In genomic region chr2:188610827-188611226, GRCh38 we compare ENCODE assay signal across 30 cellular contexts.
DNase-seq lines count a peak whose midpoint lies in the region; ATAC-seq and TF ChIP-seq lines count a peak whose summit lies in the region.
"Had no signal": no experiment of that assay in that cellular context is flagged by ENCODE, and none has a peak within 500 bp of the region (broad histone marks: within the 10 kb centered on the region; RNA-seq: fewer than 3 reads in every experiment).

No MANE protein-coding gene starts in this region.

- ATAC-seq in HG02973 (IDR thresholded peaks at IDR 0.05; ENCODE audit: unreplicated experiment) (no peak), GM19463 (IDR thresholded peaks at IDR 0.05; ENCODE audit: unreplicated experiment) (no peak), GM21515 (IDR thresholded peaks at IDR 0.05; ENCODE audit: unreplicated experiment) (no peak)
- ATAC-seq: A549; effector memory CD8-positive, alpha-beta T cell; heart left ventricle; psoas muscle; SK-N-SH treated with all-trans-retinoic acid at 6 μM for 48 hours; upper lobe of right lung had no signal

- no peak overlapping the region for H3K4me3 ChIP-seq in epithelial cell of esophagus (ENCODE audit: low read length)
- H3K4me3 ChIP-seq: A549, BLaER1, HAP-1, heart left ventricle, left ventricle myocardium inferior, psoas muscle, skin epidermis, upper lobe of right lung had no signal

- no peaks in the 10 kb centered on the region for H3K27me3 Mint-ChIP-seq in nephron (ENCODE audit: low read depth)
- H3K27me3 Mint-ChIP-seq: activated naive CD8-positive, alpha-beta T cell treated with anti-CD3 and anti-CD28 coated beads, Interleukin-2, amount 10 ng/mL, durations not matched to agents 7 days and 5 days; brain; effector memory CD8-positive, alpha-beta T cell; stimulated activated naive CD8-positive, alpha-beta T cell treated with anti-CD3 and anti-CD28 coated beads, Interleukin-15, Interleukin-2, amounts not matched to agents 100 ng/mL and 50 ng/mL, for 24 hours had no signal

- DNase-seq in AML-193 (lab: John Stamatoyannopoulos, UW) (peak; percentile 24 to 30), OCI-M1 (lab: John Stamatoyannopoulos, UW) (peak; percentile 14), epithelial cell of esophagus (ENCODE audit: low read depth) (peak; percentile 13), NCI-H1436 (lab: John Stamatoyannopoulos, UW) (no peak)
- DNase-seq: activated CD4-positive, alpha-beta T cell treated with anti-CD3 and anti-CD28 coated beads, Interleukin-2, amount 50 U/mL, for 1 hour; activated CD8-positive, alpha-beta memory T cell treated with anti-CD3 and anti-CD28 coated beads, Interleukin-2, amount 50 U/mL, for 48 hours; activated naive CD8-positive, alpha-beta T cell treated with anti-CD3 and anti-CD28 coated beads, Interleukin-2, amount 10 ng/mL, durations not matched to agents 7 days and 5 days; Calu3; effector memory CD8-positive, alpha-beta T cell; heart left ventricle; left ventricle myocardium inferior; NCI-H146; NCI-H2171 treated with DMSO at 0.1 percent for 48 hours; NCI-H526 treated with DMSO at 0.1 percent for 48 hours; psoas muscle; stimulated activated CD4-positive, alpha-beta T cell treated with anti-CD3 and anti-CD28 coated beads, Interleukin-2, amount 100 ng/mL, for 48 hours; upper lobe of right lung had no signal

- peak overlapping the region in 2 of 3 experiments; percentile 34 to 48 for H3K27ac Mint-ChIP-seq in nephron
- H3K27ac Mint-ChIP-seq: activated naive CD8-positive, alpha-beta T cell treated with anti-CD3 and anti-CD28 coated beads, Interleukin-2, amount 10 ng/mL, durations not matched to agents 7 days and 5 days; activated T-helper 2 cell treated with anti-CD3 and anti-CD28 coated beads, Interferon-gamma antibody, Interleukin-2, Interleukin-4, amounts not matched to agents 10 μg/mL and 5 μg/mL and 100 μg/mL, durations not matched to agents 14 hours and 24 hours and 36 hours; brain; effector memory CD8-positive, alpha-beta T cell; stimulated activated naive CD8-positive, alpha-beta T cell treated with anti-CD3 and anti-CD28 coated beads, Interleukin-15, Interleukin-2, amounts not matched to agents 100 ng/mL and 50 ng/mL, for 24 hours; T-helper 2 cell treated with Interferon-gamma antibody and Interleukin-4, amounts not matched to agents 5 μg/mL and 100 μg/mL, for 36 hours had no signal

- no peaks in the 10 kb centered on the region for H3K9me3 Mint-ChIP-seq in nephron
- H3K9me3 Mint-ChIP-seq: activated T-helper 2 cell treated with anti-CD3 and anti-CD28 coated beads, Interferon-gamma antibody, Interleukin-2, Interleukin-4, amounts not matched to agents 10 μg/mL and 5 μg/mL and 100 μg/mL, durations not matched to agents 14 hours and 24 hours and 36 hours; brain; T-helper 2 cell treated with Interferon-gamma antibody and Interleukin-4, amounts not matched to agents 5 μg/mL and 100 μg/mL, for 36 hours had no signal

- H3K4me3 Mint-ChIP-seq in nephron: no peak overlapping the region
- H3K4me3 Mint-ChIP-seq: activated naive CD8-positive, alpha-beta T cell treated with anti-CD3 and anti-CD28 coated beads, Interleukin-2, amount 10 ng/mL, durations not matched to agents 7 days and 5 days; brain; effector memory CD8-positive, alpha-beta T cell; stimulated activated naive CD8-positive, alpha-beta T cell treated with anti-CD3 and anti-CD28 coated beads, Interleukin-15, Interleukin-2, amounts not matched to agents 100 ng/mL and 50 ng/mL, for 24 hours; T-helper 2 cell treated with Interferon-gamma antibody and Interleukin-4, amounts not matched to agents 5 μg/mL and 100 μg/mL, for 36 hours had no signal

- H3K4me1 Mint-ChIP-seq in nephron: peaks cover 6% of the 10 kb centered on the region
- H3K4me1 Mint-ChIP-seq: activated naive CD8-positive, alpha-beta T cell treated with anti-CD3 and anti-CD28 coated beads, Interleukin-2, amount 10 ng/mL, durations not matched to agents 7 days and 5 days; brain had no signal

- no peak for TF ChIP-seq CTCF in epithelial cell of esophagus (IDR thresholded peaks at IDR 0.05; ENCODE audit: insufficient read depth, low read depth, low read length, missing control alignments)
- no peak for TF ChIP-seq CTCF in nephron (IDR thresholded peaks at IDR 0.05; ENCODE audit: unreplicated experiment in 3 of 3)

- H3K36me3 Mint-ChIP-seq in nephron (ENCODE audit: low read depth): peaks cover under 1% of the 10 kb centered on the region
- H3K36me3 Mint-ChIP-seq: activated naive CD8-positive, alpha-beta T cell treated with anti-CD3 and anti-CD28 coated beads, Interleukin-2, amount 10 ng/mL, durations not matched to agents 7 days and 5 days; brain had no signal
